23 cellular contexts compared by ENCODE assay signal in genomic region chr11:109106201-109106906, GRCh38.
DNase-seq lines count a peak whose midpoint lies in the region; ATAC-seq lines count a peak whose summit lies in the region.
"Had no signal": no experiment of that assay in that cellular context is flagged by ENCODE, and none has a peak within 500 bp of the region (broad histone marks: within the 10 kb centered on the region; RNA-seq: fewer than 3 reads in every experiment).

No MANE protein-coding gene starts in this region.

- no peak overlapping the region for H3K4me3 ChIP-seq in NT2/D1 (ENCODE audit: insufficient read length, low read depth)
- H3K4me3 ChIP-seq: BLaER1 treated with 17β-estradiol and CSF1 and Interleukin-3, amounts not matched to agents 10 nM and 100 nM; SJSA1 had no signal

- ATAC-seq in sciatic nerve, result no peak
- ATAC-seq: HCT116 had no signal

- DNase-seq in DMS53 (lab: John Stamatoyannopoulos, UW), result peak; percentile 8
- DNase-seq in DMS53 treated with DMSO at 0.1 percent for 48 hours (lab: John Stamatoyannopoulos, UW; ENCODE audit: unreplicated experiment), result no peak
- DNase-seq in NT2/D1 (ENCODE audit: low read depth, low spot score), result peak; percentile 60
- DNase-seq in iPS DF 4.7 (ENCODE audit: extremely low read depth, low spot score), result peak; percentile 51
- DNase-seq in ACHN, result no peak
- no peak for DNase-seq in sciatic nerve (ENCODE audit: low spot score)
- no peak for DNase-seq in activated T-cell treated with anti-CD3 and anti-CD28 coated beads for 4 hours
- no peak for DNase-seq in activated T-cell treated with anti-CD3 and anti-CD28 coated beads, Interleukin-2, amount 50 U/mL, for 1 hour
- DNase-seq: Caco-2; CD4-positive, alpha-beta memory T cell; DMS 273 treated with DMSO at 0.1 percent for 48 hours; GDM1; Kasumi-1; NCI-H1694 treated with DMSO at 0.1 percent for 48 hours; NCI-H2081 treated with DMSO at 0.1 percent for 48 hours; NCI-H226; NCI-H524 treated with DMSO at 0.1 percent for 48 hours; NCI-H82; OCI-M1; T-helper 1 cell had no signal

- H3K4me1 ChIP-seq in NT2/D1 (ENCODE audit: insufficient read depth, insufficient read length), result peaks cover 3% of the 10 kb centered on the region
- H3K4me1 ChIP-seq: BLaER1 treated with 17β-estradiol and CSF1 and Interleukin-3, amounts not matched to agents 10 nM and 100 nM; Caco-2; SJSA1 had no signal

- intact Hi-C loops in sciatic nerve (cut with DNase I), result no loop called here

- no peaks in the 10 kb centered on the region for H3K36me3 ChIP-seq in NT2/D1 (ENCODE audit: insufficient read depth, insufficient read length, low read length)
- H3K36me3 ChIP-seq: BLaER1 treated with 17β-estradiol and CSF1 and Interleukin-3, amounts not matched to agents 10 nM and 100 nM; SJSA1 had no signal

- no peaks in the 10 kb centered on the region for H3K9me3 ChIP-seq in NT2/D1 (ENCODE audit: insufficient read depth, low read length)
- H3K9me3 ChIP-seq: BLaER1 treated with 17β-estradiol and CSF1 and Interleukin-3, amounts not matched to agents 10 nM and 100 nM; Caco-2; SJSA1 had no signal

- no peak overlapping the region for H3K9ac ChIP-seq in NT2/D1 (ENCODE audit: insufficient read length, low read depth)
- H3K9ac ChIP-seq: BLaER1 treated with 17β-estradiol and CSF1 and Interleukin-3, amounts not matched to agents 10 nM and 100 nM had no signal

- in situ Hi-C loops in ACHN (cut with HindIII; ENCODE audit: low pct_ligation_motif_present, low pct_unique_long_range_greater_than_20kb, low sequenced_read_pairs), result no loop called here

- H3K27me3 ChIP-seq in NT2/D1 (ENCODE audit: insufficient read depth, insufficient read length), result no peaks in the 10 kb centered on the region
- H3K27me3 ChIP-seq: BLaER1 treated with 17β-estradiol and CSF1 and Interleukin-3, amounts not matched to agents 10 nM and 100 nM; SJSA1 had no signal

Comparison
In these comparisons a context has a peak if more than half of its experiments do, and no peak if none do; other contexts are left out.
1. DNase-seq: peak in DMS53 (single experiment), NT2/D1 (single experiment) and iPS DF 4.7 (single experiment); none in DMS53 treated with DMSO at 0.1 percent for 48 hours (single experiment), ACHN (single experiment), sciatic nerve (single experiment), activated T-cell treated with anti-CD3 and anti-CD28 coated beads for 4 hours (single experiment) and activated T-cell treated with anti-CD3 and anti-CD28 coated beads, Interleukin-2, amount 50 U/mL, for 1 hour (single experiment).